Comparison of ENCODE assay signal across 9 cellular contexts in genomic region chr17:65559802-65560627, GRCh38. TPM values are rescaled to one million over a fixed set of nuclear protein-coding genes. Genes with fewer than 3 reads are reported as not detected.
DNase-seq lines count a peak whose midpoint lies in the region; ATAC-seq and TF ChIP-seq lines count a peak whose summit lies in the region.
"Had no signal": no experiment of that assay in that cellular context is flagged by ENCODE, and none has a peak within 500 bp of the region (broad histone marks: within the 10 kb centered on the region; RNA-seq: fewer than 3 reads in every experiment).

No MANE protein-coding gene starts in this region.

- peak overlapping the region; percentile 66 to 91 (median 90) for H3K9ac ChIP-seq in skeletal muscle tissue (ENCODE audit: low read depth in 1 of 3, low read length in 3 of 3)

- H2AFZ ChIP-seq in hepatocyte, result peak overlapping the region; percentile 71

- peak in 6 of 7 experiments; percentile 6 to 62 (median 32) for DNase-seq in CD8-positive, alpha-beta T cell
- DNase-seq in NAMALWA (ENCODE audit: low spot score) (peak; percentile 12), hepatocyte (ENCODE audit: low spot score) (peak; percentile 80), NCI-H2196 treated with DMSO at 0.1 percent for 48 hours (lab: John Stamatoyannopoulos, UW; ENCODE audit: unreplicated experiment) (no peak), DMS79 (lab: John Stamatoyannopoulos, UW) (no peak)
- peak; percentile 57 for DNase-seq in activated naive CD4-positive, alpha-beta T cell treated with anti-CD3 and anti-CD28 coated beads, Interleukin-2, amount 10 ng/mL, durations not matched to agents 7 days and 5 days

- H3K36me3 ChIP-seq in CD8-positive, alpha-beta T cell (ENCODE audit: insufficient read depth, low read length), result no peaks in the 10 kb centered on the region
- no peaks in the 10 kb centered on the region for H3K36me3 ChIP-seq in hepatocyte (replicated peaks; ENCODE audit: insufficient read depth, low read depth)
- H3K36me3 ChIP-seq in skeletal muscle tissue (ENCODE audit: control insufficient read depth in 3 of 3, insufficient read depth in 3 of 3, low read length in 3 of 3), result peaks cover 0 to 2% (median 2%) of the 10 kb centered on the region in 3 donors

- H3K4me1 Mint-ChIP-seq in CD8-positive, alpha-beta T cell (ENCODE audit: low read depth), result peaks cover 29% of the 10 kb centered on the region
- peaks cover 37% of the 10 kb centered on the region for H3K4me1 Mint-ChIP-seq in activated naive CD4-positive, alpha-beta T cell treated with anti-CD3 and anti-CD28 coated beads, Interleukin-2, amount 10 ng/mL, durations not matched to agents 7 days and 5 days

- H4K20me1 ChIP-seq in hepatocyte (ENCODE audit: insufficient read depth, poor library complexity, severe bottlenecking), result peaks cover 31% of the 10 kb centered on the region

- peaks cover 43% of the 10 kb centered on the region for H3K4me1 ChIP-seq in CD8-positive, alpha-beta T cell (ENCODE audit: insufficient read depth, low read length)
- H3K4me1 ChIP-seq in hepatocyte (ENCODE audit: insufficient read depth) (peaks cover 25% of the 10 kb centered on the region), skeletal muscle tissue (ENCODE audit: control insufficient read depth in 3 of 3, insufficient read depth in 3 of 3, low read length in 3 of 3) (peaks cover 14 to 48% (median 23%) of the 10 kb centered on the region in 3 donors)

- no peak overlapping the region for H3K27ac Mint-ChIP-seq in CD8-positive, alpha-beta T cell
- H3K27ac Mint-ChIP-seq in activated naive CD4-positive, alpha-beta T cell treated with anti-CD3 and anti-CD28 coated beads, Interleukin-2, amount 10 ng/mL, durations not matched to agents 7 days and 5 days, result peak overlapping the region; percentile 37

- H3K27me3 ChIP-seq in CD8-positive, alpha-beta T cell (ENCODE audit: insufficient read depth, low read length), result no peaks in the 10 kb centered on the region
- H3K27me3 ChIP-seq in hepatocyte (no peaks in the 10 kb centered on the region), skeletal muscle tissue (ENCODE audit: control insufficient read depth in 3 of 3, insufficient read depth in 3 of 3, low read length in 3 of 3) (no peaks in the 10 kb centered on the region)

- H3K9me3 ChIP-seq in CD8-positive, alpha-beta T cell (ENCODE audit: low read length), result no peaks in the 10 kb centered on the region
- H3K9me3 ChIP-seq in hepatocyte (ENCODE audit: low read depth) (no peaks in the 10 kb centered on the region), skeletal muscle tissue (ENCODE audit: control insufficient read depth in 3 of 3, low read length in 3 of 3) (no peaks in the 10 kb centered on the region)

- H3K27me3 Mint-ChIP-seq in CD8-positive, alpha-beta T cell (ENCODE audit: low read depth), result no peaks in the 10 kb centered on the region
- peaks cover 15% of the 10 kb centered on the region for H3K27me3 Mint-ChIP-seq in activated naive CD4-positive, alpha-beta T cell treated with anti-CD3 and anti-CD28 coated beads, Interleukin-2, amount 10 ng/mL, durations not matched to agents 7 days and 5 days

- peak overlapping the region; percentile 59 for H3K4me3 ChIP-seq in CD8-positive, alpha-beta T cell (ENCODE audit: low read depth, low read length)
- peak overlapping the region; percentile 97 for H3K4me3 ChIP-seq in hepatocyte
- H3K4me3 ChIP-seq in skeletal muscle tissue (ENCODE audit: low read length in 3 of 3), result peak overlapping the region in 2 of 3 donors; percentile 65 to 77

- ATAC-seq in CD8-positive, alpha-beta T cell, result no peak
- no peak for ATAC-seq in HG02588 (IDR thresholded peaks at IDR 0.05; ENCODE audit: unreplicated experiment)

- intact Hi-C loops in CD8-positive, alpha-beta T cell (cut with DNase I, micrococcal nuclease), result loop anchor here (2.0 to 10.0 kb wide), 8 partner anchors 33 to 1298 kb away; partner anchors contain the start of genes CEP112 (in 2 of the 2) and TEX2 (in 1 of the 2)

- 1% methylated on average over 59 of the region's 90 CpGs for WGBS in hepatocyte (ENCODE audit: low lambda C conversion rate, missing lambda C conversion rate)

- H3K4me3 Mint-ChIP-seq in CD8-positive, alpha-beta T cell, result no peak overlapping the region
- no peak overlapping the region for H3K4me3 Mint-ChIP-seq in activated naive CD4-positive, alpha-beta T cell treated with anti-CD3 and anti-CD28 coated beads, Interleukin-2, amount 10 ng/mL, durations not matched to agents 7 days and 5 days

- TF ChIP-seq CTCF in CD8-positive, alpha-beta T cell (IDR thresholded peaks at IDR 0.05), result no peak
- no peak for TF ChIP-seq CTCF in hepatocyte (IDR thresholded peaks at IDR 0.05; ENCODE audit: poor library complexity)

- H3K36me3 Mint-ChIP-seq in CD8-positive, alpha-beta T cell, result peaks cover 4% of the 10 kb centered on the region
- H3K36me3 Mint-ChIP-seq in activated naive CD4-positive, alpha-beta T cell treated with anti-CD3 and anti-CD28 coated beads, Interleukin-2, amount 10 ng/mL, durations not matched to agents 7 days and 5 days, result peaks cover 5% of the 10 kb centered on the region

- no peaks in the 10 kb centered on the region for H3K79me2 ChIP-seq in hepatocyte

- POLR2A ChIA-PET in CD8-positive, alpha-beta T cell (lab: Charles Lee), result no interaction called here

- no peaks in the 10 kb centered on the region for H3K9me3 Mint-ChIP-seq in CD8-positive, alpha-beta T cell
- no peaks in the 10 kb centered on the region for H3K9me3 Mint-ChIP-seq in activated naive CD4-positive, alpha-beta T cell treated with anti-CD3 and anti-CD28 coated beads, Interleukin-2, amount 10 ng/mL, durations not matched to agents 7 days and 5 days

- no peaks in the 10 kb centered on the region for H3K9me2 ChIP-seq in hepatocyte (replicated peaks; ENCODE audit: insufficient read depth)

- CTCF ChIA-PET in CD8-positive, alpha-beta T cell (lab: Charles Lee), result no interaction called here
- CTCF ChIA-PET in activated naive CD4-positive, alpha-beta T cell treated with anti-CD3 and anti-CD28 coated beads, Interleukin-2, amount 10 ng/mL, durations not matched to agents 7 days and 5 days (lab: Charles Lee), result interaction anchor here (2.0 kb wide), 1 partner anchor 329 kb away, joined by 7 read pairs; no protein-coding TSS in a partner anchor

- H3K4me2 ChIP-seq in hepatocyte, result no peak overlapping the region

- peak overlapping the region; percentile 22 for H3K27ac ChIP-seq in CD8-positive, alpha-beta T cell (ENCODE audit: low read depth, low read length)
- no peak overlapping the region for H3K27ac ChIP-seq in hepatocyte
- H3K27ac ChIP-seq in skeletal muscle tissue (ENCODE audit: low read depth, low read length), result peak overlapping the region; percentile 92
- H3K27ac ChIP-seq: HL-60 had no signal

RNA-seq across cellular contexts. Expression of gene AXIN2, which starts 1.4 kb away (rescaled TPM):
- 10 to 100 TPM; 15.8 to 20.9 TPM for total RNA-seq in CD8-positive, alpha-beta T cell
- total RNA-seq in hepatocyte (21.4 and 22.3 TPM in 2 replicates), skeletal muscle tissue (19.8 TPM)
- 11.3 and 15.4 TPM in 2 replicates for polyA plus RNA-seq in hepatocyte

Comparison
In these comparisons a context has a peak if more than half of its experiments do, and no peak if none do; other contexts are left out.
1. DNase-seq: peak in CD8-positive, alpha-beta T cell (6 of 7), NAMALWA (single experiment), activated naive CD4-positive, alpha-beta T cell treated with anti-CD3 and anti-CD28 coated beads, Interleukin-2, amount 10 ng/mL, durations not matched to agents 7 days and 5 days (single experiment) and hepatocyte (single experiment); none in NCI-H2196 treated with DMSO at 0.1 percent for 48 hours (single experiment) and DMS79 (single experiment).
2. Peak in every context shown above with its lines, with median percentiles within 50 percentile points of each other: H3K4me3 ChIP-seq.